In the genomic region with DNA sequence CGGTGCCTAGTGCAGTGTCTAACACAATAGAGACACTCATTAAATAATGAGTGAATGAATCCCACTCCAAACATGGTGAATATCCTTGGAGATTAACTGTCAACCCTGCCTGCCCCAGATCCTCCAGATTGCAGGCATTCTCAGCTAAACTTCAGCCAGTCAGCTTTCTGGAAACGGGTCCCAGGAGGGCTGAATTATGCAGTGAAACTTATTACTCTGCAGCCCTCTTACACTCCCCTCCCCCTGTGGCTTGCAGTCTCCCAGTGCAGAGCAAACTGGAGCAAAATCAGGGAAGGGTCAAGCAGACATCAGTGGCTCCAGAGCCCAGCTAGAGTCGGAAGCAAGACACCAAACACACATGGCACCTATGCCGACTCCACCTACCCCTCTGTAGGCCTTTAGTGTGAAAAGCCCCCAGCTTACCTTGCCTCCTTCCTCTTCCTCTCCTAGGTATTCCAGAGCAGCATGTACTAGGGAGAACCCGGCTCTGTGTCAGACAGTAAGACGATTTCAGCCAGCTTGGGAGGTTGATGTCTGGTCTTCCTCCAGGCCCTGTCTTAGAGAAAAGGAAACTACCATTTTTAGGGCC, we compare ENCODE assay signal across 22 cellular contexts. TPM values are rescaled to one million over a fixed set of nuclear protein-coding genes. Genes with fewer than 3 reads are reported as not detected.
DNase-seq lines count a peak whose midpoint lies in the region; ATAC-seq, FAIRE-seq and TF ChIP-seq lines count a peak whose summit lies in the region.
"Had no signal": no experiment of that assay in that cellular context is flagged by ENCODE, and none has a peak within 500 bp of the region (broad histone marks: within the 10 kb centered on the region; RNA-seq: fewer than 3 reads in every experiment).

No MANE protein-coding gene starts in this region.

- TF ChIP-seq EP300 in GM12878 (IDR thresholded peaks at IDR 0.05; ENCODE audit: borderline replicate concordance in 1 of 2, control insufficient read depth in 1 of 2, low read depth in 2 of 2, low read length in 2 of 2): no peak

- in situ Hi-C loops in GM12878 (cut with MboI): no loop called here

- peak overlapping the region; percentile 51 for H3K4me2 ChIP-seq in BLaER1
- H3K4me2 ChIP-seq in GM12878 (ENCODE audit: control insufficient read depth, insufficient read depth): peak overlapping the region; percentile 45
- peak overlapping the region; percentile 27 for H3K4me2 ChIP-seq in neural progenitor cell

- H3K27me3 ChIP-seq in BLaER1: no peaks in the 10 kb centered on the region
- no peaks in the 10 kb centered on the region for H3K27me3 ChIP-seq in GM12878 (replicated peaks in 1 of 2; ENCODE audit: control insufficient read depth in 2 of 2, insufficient read depth in 2 of 2, low read length in 1 of 2)
- peaks cover 25% of the 10 kb centered on the region for H3K27me3 ChIP-seq in neural progenitor cell
- peaks cover 0 to 47% (median 8%) of the 10 kb centered on the region in 7 donors for H3K27me3 ChIP-seq in spleen (replicated peaks in 1 of 7)
- H3K27me3 ChIP-seq: brain microvascular endothelial cell, esophagus muscularis mucosa, gastroesophageal sphincter had no signal

- POLR2A ChIA-PET in HEK293 (lab: Yijun Ruan, JAX) (no interaction called here), GM12878 (lab: Charles Lee) (interaction anchor here (0.7 kb wide), 2 partner anchors 15 to 22 kb away, joined by 3 to 4 read pairs; a partner anchor contains a TSS)

- H3K36me3 ChIP-seq in BLaER1: no peaks in the 10 kb centered on the region
- H3K36me3 ChIP-seq in HEK293 (ENCODE audit: control insufficient read depth in 2 of 2, insufficient read depth in 1 of 2, low read length in 2 of 2): no peaks in the 10 kb centered on the region
- H3K36me3 ChIP-seq in GM12878 (ENCODE audit: control insufficient read depth in 2 of 2, insufficient read depth in 2 of 2, low read length in 1 of 2): no peaks in the 10 kb centered on the region
- no peaks in the 10 kb centered on the region for H3K36me3 ChIP-seq in neural progenitor cell
- H3K36me3 ChIP-seq in spleen: no peaks in the 10 kb centered on the region
- H3K36me3 ChIP-seq: brain microvascular endothelial cell, esophagus muscularis mucosa, gastroesophageal sphincter had no signal

- H3K27ac ChIP-seq in BLaER1 (no peak overlapping the region), HEK293 (ENCODE audit: extremely low read depth, low read depth, low read length) (no peak overlapping the region), GM12878 (ENCODE audit: control insufficient read depth, insufficient read depth) (peak overlapping the region; percentile 4), neural progenitor cell (no peak overlapping the region), spleen (no peak overlapping the region)
- H3K27ac ChIP-seq: brain microvascular endothelial cell, esophagus muscularis mucosa, gastroesophageal sphincter had no signal

- no peaks in the 10 kb centered on the region for H4K20me1 ChIP-seq in BLaER1
- H4K20me1 ChIP-seq in GM12878 (ENCODE audit: control insufficient read depth, insufficient read depth): no peaks in the 10 kb centered on the region
- H4K20me1 ChIP-seq in neural progenitor cell (ENCODE audit: low read depth): no peaks in the 10 kb centered on the region

- no peak overlapping the region for H3K4me3 ChIP-seq in BLaER1
- H3K4me3 ChIP-seq in HEK293 (ENCODE audit: low read depth, low read length): no peak overlapping the region
- H3K4me3 ChIP-seq in GM12878: no peak overlapping the region
- H3K4me3 ChIP-seq in neural progenitor cell: no peak overlapping the region
- H3K4me3 ChIP-seq in spleen: no peak overlapping the region
- H3K4me3 ChIP-seq: esophagus muscularis mucosa, gastroesophageal sphincter had no signal

- H3K27me3 Mint-ChIP-seq in neural progenitor cell (ENCODE audit: insufficient read depth, low read depth): peaks cover 24% of the 10 kb centered on the region

- DNase-seq in GM12878 (ENCODE audit: low read depth, low spot score): no peak
- no peak for DNase-seq in neural progenitor cell (ENCODE audit: low spot score)
- DNase-seq in spleen: no peak
- DNase-seq in GM12892 (ENCODE audit: insufficient read length): no peak
- no peak for DNase-seq in DMS53 treated with DMSO at 0.1 percent for 48 hours (lab: John Stamatoyannopoulos, UW; ENCODE audit: unreplicated experiment)
- DNase-seq: activated B cell treated with CpG ODN at 0.5 μM for 24 hours; activated CD4-positive, alpha-beta T cell treated with anti-CD3 and anti-CD28 coated beads, Interleukin-2, amount 50 U/mL, for 48 hours; activated effector memory CD4-positive, alpha-beta T cell treated with Interleukin-2 at 50 U/mL for 16 hours; activated naive CD8-positive, alpha-beta T cell treated with anti-CD3 and anti-CD28 coated beads, Interleukin-2, amount 10 ng/mL, durations not matched to agents 7 days and 5 days; brain microvascular endothelial cell; CD4-positive, alpha-beta T cell; effector memory CD4-positive, alpha-beta T cell; kidney glomerular epithelial cell; OCI-M1; T1000 had no signal

- intact Hi-C loops in GM12878 (cut with micrococcal nuclease; ENCODE audit: unreplicated experiment): no loop called here
- intact Hi-C loops in spleen (cut with DNase I; ENCODE audit: low total_unique reads): no loop called here

- no TSS peak for BruUV-seq in GM12878 (replicated peaks; lab: Mats Ljungman, UMichigan)

- H3K9me3 Mint-ChIP-seq in neural progenitor cell: no peaks in the 10 kb centered on the region
- H3K9me3 Mint-ChIP-seq: activated B cell treated with CpG ODN at 0.5 μM for 24 hours; activated naive CD8-positive, alpha-beta T cell treated with anti-CD3 and anti-CD28 coated beads, Interleukin-2, amount 10 ng/mL, durations not matched to agents 7 days and 5 days; CD4-positive, alpha-beta T cell had no signal

- no peaks in the 10 kb centered on the region for H3K9me3 ChIP-seq in BLaER1
- H3K9me3 ChIP-seq in HEK293 (ENCODE audit: control insufficient read depth, insufficient read depth, low read depth, low read length): no peaks in the 10 kb centered on the region
- H3K9me3 ChIP-seq in GM12878 (replicated peaks; ENCODE audit: control insufficient read depth, insufficient read depth, low read length): no peaks in the 10 kb centered on the region
- no peaks in the 10 kb centered on the region for H3K9me3 ChIP-seq in neural progenitor cell (ENCODE audit: low read depth)
- H3K9me3 ChIP-seq in spleen: no peaks in the 10 kb centered on the region
- H3K9me3 ChIP-seq: esophagus muscularis mucosa, gastroesophageal sphincter had no signal

- H3K36me3 Mint-ChIP-seq in neural progenitor cell: no peaks in the 10 kb centered on the region

- SMC1A ChIA-PET in GM12878 (lab: Charles Lee; ENCODE audit: uncharacterized antibody, unreplicated experiment): interaction anchor here (0.8 to 19.4 kb wide), 6 partner anchors 10 to 172 kb away, joined by 3 to 238 read pairs (median 14); a partner anchor contains a TSS

- H2AFZ ChIP-seq in GM12878 (ENCODE audit: control insufficient read depth, low read depth, low read length) (no peak overlapping the region), neural progenitor cell (replicated peaks) (no peak overlapping the region)

- peak overlapping the region; percentile 37 for H3K27ac Mint-ChIP-seq in neural progenitor cell
- H3K27ac Mint-ChIP-seq: activated B cell treated with CpG ODN at 0.5 μM for 24 hours; activated naive CD8-positive, alpha-beta T cell treated with anti-CD3 and anti-CD28 coated beads, Interleukin-2, amount 10 ng/mL, durations not matched to agents 7 days and 5 days; CD4-positive, alpha-beta T cell had no signal

- peak overlapping the region; percentile 4 for H3K4me3 Mint-ChIP-seq in neural progenitor cell
- H3K4me3 Mint-ChIP-seq: activated B cell treated with CpG ODN at 0.5 μM for 24 hours; activated naive CD8-positive, alpha-beta T cell treated with anti-CD3 and anti-CD28 coated beads, Interleukin-2, amount 10 ng/mL, durations not matched to agents 7 days and 5 days; CD4-positive, alpha-beta T cell had no signal

- RAD21 ChIA-PET in GM12878 (lab: Charles Lee; ENCODE audit: unreplicated experiment): interaction anchor here (0.6 to 9.4 kb wide), 2 partner anchors 13 to 172 kb away, joined by 3 to 93 read pairs; no protein-coding TSS in a partner anchor

- TF ChIP-seq POLR2A in GM12878 (IDR thresholded peaks at IDR 0.05; ENCODE audit: low read depth, low read length): no peak
- TF ChIP-seq POLR2A in spleen (IDR thresholded peaks at IDR 0.05): no peak
- no peak for TF ChIP-seq POLR2A in GM12892 (IDR thresholded peaks at IDR 0.05; ENCODE audit: low read depth, low read length)

- H3F3A ChIP-seq in neural progenitor cell (ENCODE audit: low read depth): peaks cover 41% of the 10 kb centered on the region

- peaks cover 75% of the 10 kb centered on the region for H3K4me1 Mint-ChIP-seq in neural progenitor cell

- CTCF ChIA-PET in HEK293 (lab: Yijun Ruan, JAX) (interaction anchor here (0.6 kb wide), 1 partner anchor 763 kb away, joined by 3 read pairs; no protein-coding TSS in a partner anchor), GM12878 (lab: Yijun Ruan, JAX) (interaction anchor here (1.2 to 37.4 kb wide), 3 partner anchors 7 to 178 kb away, joined by 4 to 1888 read pairs (median 119); a partner anchor contains a TSS)

- no peak for TF ChIP-seq RAD21 in GM12878 (IDR thresholded peaks at IDR 0.05; ENCODE audit: insufficient read depth, low read depth, low read length)

- no peak for ATAC-seq in GM12878
- ATAC-seq in GM18907 (IDR thresholded peaks at IDR 0.05; ENCODE audit: unreplicated experiment): no peak
- ATAC-seq: gastroesophageal sphincter had no signal

- no peak for FAIRE-seq in GM12878 (lab: Jason Lieb, UNC)
- no peak for FAIRE-seq in GM12892 (lab: Jason Lieb, UNC)
- FAIRE-seq: colon, urothelium cell line had no signal

- H3K4me1 ChIP-seq in BLaER1 (peaks cover 75% of the 10 kb centered on the region), HEK293 (ENCODE audit: control insufficient read depth, insufficient read depth, low read length) (peaks cover 15% of the 10 kb centered on the region), GM12878 (ENCODE audit: control insufficient read depth, insufficient read depth, low read length) (peaks cover 52% of the 10 kb centered on the region), neural progenitor cell (peaks cover 57% of the 10 kb centered on the region), spleen (peaks cover 9 to 41% (median 23%) of the 10 kb centered on the region in 6 donors)

- 74% methylated on average over 6 of the region's 6 CpGs for WGBS in GM12878 (ENCODE audit: insufficient coverage, insufficient replicate concordance, low lambda C conversion rate, missing lambda C conversion rate)
- 86 to 94% (median 91%) methylated on average over 6 of the region's 6 CpGs for WGBS in spleen, 5 donors

- TF ChIP-seq CTCF in HEK293 (tag by site-specific recombination; IDR thresholded peaks at IDR 0.05) (no peak), GM12878 (IDR thresholded peaks at IDR 0.05 in 2 of 3, conservative IDR thresholded peaks at IDR 0.05 in 1 of 3; ENCODE audit: control insufficient read depth in 2 of 3, extremely low read depth in 1 of 3, insufficient read depth in 1 of 3, low read depth in 3 of 3, low read length in 3 of 3) (no peak), neural progenitor cell (IDR thresholded peaks at IDR 0.05) (no peak), spleen (IDR thresholded peaks at IDR 0.05 in 8 of 11, conservative IDR thresholded peaks at IDR 0.05 in 3 of 11) (no peak)

- H3K79me2 ChIP-seq in GM12878 (ENCODE audit: control insufficient read depth, insufficient read depth, low read length) (no peaks in the 10 kb centered on the region), neural progenitor cell (ENCODE audit: low read depth) (no peaks in the 10 kb centered on the region)

- H3K9ac ChIP-seq in BLaER1 (no peak overlapping the region), GM12878 (ENCODE audit: control insufficient read depth, insufficient read depth, low read length) (no peak overlapping the region), neural progenitor cell (no peak overlapping the region)

RNA-seq across cellular contexts. Expression of a gene that starts 6.5 kb away (rescaled TPM):
- total RNA-seq in GM12878 (2013; cell fraction: nucleolus; rRNA removed): 15.1 and 16.7 TPM in 2 replicates
- total RNA-seq in GM12878 (2014; rRNA removed) (44.0 and 45.1 TPM in 2 replicates), GM12878 (2014; rRNA removed; fragmentation: Illumina TruSeq; extraction: Trizol) (37.0 and 37.6 TPM in 2 replicates), GM12878 (2021) (54.9 and 57.1 TPM in 2 replicates), neural progenitor cell (ENCODE audit: low replicate concordance) (12.5 and 16.4 TPM in 2 replicates), spleen (10 to 100 TPM in 3 of 7 donors, 1 to 10 TPM in 4; 2.6 to 24.2 (median 4.6) TPM)
- polyA plus RNA-seq in GM12878 (2011; ENCODE audit: low read depth): 17.7 TPM
- polyA plus RNA-seq in GM12878 (2011; rRNA removed) (31.5 and 43.9 TPM in 2 replicates), GM12878 (2014; fragmentation: Illumina TruSeq; extraction: Trizol) (37.4 and 44.1 TPM in 2 replicates), GM12878 (2014; fragmentation: Nextera tagmentation; extraction: Ambion mirVana) (10 to 100 TPM; 16.4 to 18.5 TPM), GM12878 (2014; rRNA removed) (48.5 and 55.6 TPM in 2 replicates), GM12878 (2016; fragmentation: Nextera tagmentation; extraction: Ambion mirVana) (10 to 100 TPM; 50.3 to 58.2 TPM), spleen (1 to 10 TPM; 2.6 to 4.1 (median 3.0) TPM)
- polyA plus RNA-seq in GM12878 (2011; cell fraction: cytosol; rRNA removed): 37.2 and 37.8 TPM in 2 replicates
- polyA plus RNA-seq in GM12878 (2011; cell fraction: nucleus; rRNA removed): 55.0 and 57.1 TPM in 2 replicates
- 21.8 and 28.2 TPM in 2 replicates for polyA plus RNA-seq in GM12878 (2012)
- polyA minus RNA-seq in GM12878 (2011; rRNA and poly(A)+ RNA removed): 18.3 and 24.9 TPM in 2 replicates
- 15.9 and 17.0 TPM in 2 replicates for polyA minus RNA-seq in GM12878 (2011; cell fraction: cytosol; rRNA and poly(A)+ RNA removed)
- polyA minus RNA-seq in GM12878 (2011; cell fraction: nucleus; rRNA and poly(A)+ RNA removed): 18.9 and 23.7 TPM in 2 replicates
- polyA plus RNA-seq in GM12892 (2012; ENCODE audit: missing spikeins): 41.1 TPM

RNA-seq across cellular contexts. Expression of a gene that starts 21.6 kb away (rescaled TPM):
- total RNA-seq in GM12878 (2013; cell fraction: nucleolus; rRNA removed): 30.0 and 32.5 TPM in 2 replicates
- total RNA-seq in GM12878 (2014; rRNA removed): 4.3 and 5.4 TPM in 2 replicates
- 6.4 and 7.0 TPM in 2 replicates for total RNA-seq in GM12878 (2014; rRNA removed; fragmentation: Illumina TruSeq; extraction: Trizol)
- total RNA-seq in GM12878 (2021): 4.4 TPM in 2 replicates
- polyA plus RNA-seq in GM12878 (2011; ENCODE audit: low read depth): 2.4 TPM
- 10.8 and 14.4 TPM in 2 replicates for polyA plus RNA-seq in GM12878 (2011; rRNA removed)
- polyA plus RNA-seq in GM12878 (2011; cell fraction: cytosol; rRNA removed): 5.1 and 5.6 TPM in 2 replicates
- 14.1 and 17.4 TPM in 2 replicates for polyA plus RNA-seq in GM12878 (2011; cell fraction: nucleus; rRNA removed)
- polyA plus RNA-seq in GM12878 (2012): 2.9 and 5.4 TPM in 2 replicates
- polyA plus RNA-seq in GM12878 (2014; fragmentation: Illumina TruSeq; extraction: Trizol): 6.0 and 8.3 TPM in 2 replicates
- polyA plus RNA-seq in GM12878 (2014; fragmentation: Nextera tagmentation; extraction: Ambion mirVana): 1 to 10 TPM; 3.0 to 3.7 TPM
- 4.0 and 4.7 TPM in 2 replicates for polyA plus RNA-seq in GM12878 (2014; rRNA removed)
- polyA plus RNA-seq in GM12878 (2016; fragmentation: Nextera tagmentation; extraction: Ambion mirVana): 1 to 10 TPM; 5.3 to 6.0 TPM
- polyA minus RNA-seq in GM12878 (2011; rRNA and poly(A)+ RNA removed): 10.1 and 11.4 TPM in 2 replicates
- polyA minus RNA-seq in GM12878 (2011; cell fraction: cytosol; rRNA and poly(A)+ RNA removed): 2.5 and 3.2 TPM in 2 replicates
- 8.0 and 8.3 TPM in 2 replicates for polyA minus RNA-seq in GM12878 (2011; cell fraction: nucleus; rRNA and poly(A)+ RNA removed)
- total RNA-seq in neural progenitor cell (ENCODE audit: low replicate concordance): 3.6 and 6.2 TPM in 2 replicates
- 10 to 100 TPM; 12.7 to 18.1 (median 16.4) TPM for total RNA-seq in spleen
- 1 to 10 TPM; 5.0 to 7.1 (median 5.5) TPM for polyA plus RNA-seq in spleen
- 5.6 TPM for polyA plus RNA-seq in GM12892 (2012; ENCODE audit: missing spikeins)
